8 cellular contexts compared by ENCODE assay signal in genomic region chr7:74255461-74255860, GRCh38. TPM values are rescaled to one million over a fixed set of nuclear protein-coding genes. Genes with fewer than 3 reads are reported as not detected.
DNase-seq lines count a peak whose midpoint lies in the region; ATAC-seq and TF ChIP-seq lines count a peak whose summit lies in the region.
"Not testable (repeated sequence)": the region's sequence is repeated elsewhere in the genome, so short reads cannot be mapped to it uniquely, and the experiment has no call there.

No MANE protein-coding gene starts in this region.

- H3K4me3 ChIP-seq in BLaER1: peak overlapping the region; percentile 80
- H3K4me3 ChIP-seq in HCT116 (replicated peaks in 1 of 2; ENCODE audit: low read depth in 1 of 2, low read length in 2 of 2): peak overlapping the region; percentile 92 to 98
- H3K4me3 ChIP-seq in Panc1 (ENCODE audit: low read depth in 2 of 2, low read length in 2 of 2): peak overlapping the region; percentile 74 to 88
- peak overlapping the region; percentile 85 for H3K4me3 ChIP-seq in colonic mucosa
- H3K4me3 ChIP-seq in heart right ventricle: peak overlapping the region in 9 of 10 donors; percentile 70 to 95 (median 78)

- peaks cover 20% of the 10 kb centered on the region for H3K36me3 ChIP-seq in BLaER1
- H3K36me3 ChIP-seq in HCT116 (ENCODE audit: control insufficient read depth in 1 of 2, insufficient read depth in 2 of 2, low read length in 2 of 2): peaks cover 6 to 12% of the 10 kb centered on the region in 2 experiments; a peak in 3 of 4 replicates
- H3K36me3 ChIP-seq in Panc1 (ENCODE audit: control insufficient read depth, insufficient read depth, low read length); colonic mucosa: not testable (repeated sequence)
- H3K36me3 ChIP-seq in heart right ventricle: peaks cover 0 to 14% (median 0%) of the 10 kb centered on the region in 9 donors

- intact Hi-C loops in HCT116 (cut with micrococcal nuclease); Panc1 (cut with micrococcal nuclease; ENCODE audit: unreplicated experiment); colonic mucosa (cut with DNase I): not testable (repeated sequence)
- intact Hi-C loops in activated T-helper 1 cell treated with anti-CD3 and anti-CD28 coated beads, Interleukin-12 subunit alpha, Interleukin-12 subunit beta, Interleukin-2, Interleukin-4 antibody, amounts not matched to agents 30 ng/mL and 10 ng/mL and 1 ng/mL, durations not matched to agents 14 hours and 24 hours and 36 hours (cut with micrococcal nuclease): loop anchor here (2.0 to 5.0 kb wide), 3 partner anchors 147 to 401 kb away; partner anchors contain the start of gene GTF2I
- intact Hi-C loops in heart right ventricle (cut with DNase I): loop anchor here in 3 of 10 donors (5.0 to 10.0 kb wide), 2 partner anchors 37 to 139 kb away; no protein-coding TSS in a partner anchor

- TF ChIP-seq RAD21 in HCT116 (IDR thresholded peaks at IDR 0.05; ENCODE audit: low read depth): not testable (repeated sequence)

- not testable (repeated sequence) for ATAC-seq in HCT116; Panc1; heart right ventricle; naive thymus-derived CD8-positive, alpha-beta T cell; stimulated activated effector memory CD8-positive, alpha-beta T cell treated with anti-CD3 and anti-CD28 coated beads, Interleukin-12 subunit alpha, Interleukin-12 subunit beta, amount 100 ng/mL, for 72 hours

- H3K4me3 Mint-ChIP-seq in activated T-helper 1 cell treated with anti-CD3 and anti-CD28 coated beads, Interleukin-12 subunit alpha, Interleukin-12 subunit beta, Interleukin-2, Interleukin-4 antibody, amounts not matched to agents 30 ng/mL and 10 ng/mL and 1 ng/mL, durations not matched to agents 14 hours and 24 hours and 36 hours: peak overlapping the region; percentile 95
- peak overlapping the region; percentile 60 to 98 (median 93) for H3K4me3 Mint-ChIP-seq in naive thymus-derived CD8-positive, alpha-beta T cell
- peak overlapping the region; percentile 94 for H3K4me3 Mint-ChIP-seq in stimulated activated effector memory CD8-positive, alpha-beta T cell treated with anti-CD3 and anti-CD28 coated beads, Interleukin-12 subunit alpha, Interleukin-12 subunit beta, amount 100 ng/mL, for 72 hours

- peaks cover 14% of the 10 kb centered on the region for H3K36me3 Mint-ChIP-seq in activated T-helper 1 cell treated with anti-CD3 and anti-CD28 coated beads, Interleukin-12 subunit alpha, Interleukin-12 subunit beta, Interleukin-2, Interleukin-4 antibody, amounts not matched to agents 30 ng/mL and 10 ng/mL and 1 ng/mL, durations not matched to agents 14 hours and 24 hours and 36 hours (ENCODE audit: low read depth)
- H3K36me3 Mint-ChIP-seq in naive thymus-derived CD8-positive, alpha-beta T cell: peaks cover 0 to 11% (median 2%) of the 10 kb centered on the region in 3 donors
- peaks cover 42% of the 10 kb centered on the region for H3K36me3 Mint-ChIP-seq in stimulated activated effector memory CD8-positive, alpha-beta T cell treated with anti-CD3 and anti-CD28 coated beads, Interleukin-12 subunit alpha, Interleukin-12 subunit beta, amount 100 ng/mL, for 72 hours

- H3K27ac ChIP-seq in BLaER1 (peak overlapping the region; percentile 90), HCT116 (ENCODE audit: low read depth, low read length) (peak overlapping the region; percentile 84; the same call in 1 of the 2 replicates), Panc1 (ENCODE audit: low read length) (peak overlapping the region; percentile 85), colonic mucosa (peak overlapping the region; percentile 99), heart right ventricle (peak overlapping the region in 9 of 10 donors; percentile 89 to 98 (median 93))

- RAD21 ChIA-PET in HCT116 (lab: Charles Lee; ENCODE audit: low non-redundant PET in 1 of 2, low total read pairs in 2 of 2, uncharacterized antibody in 2 of 2, unreplicated experiment in 2 of 2): interaction anchor here in 1 of 2 experiments (0.7 kb wide), 1 partner anchor 154 kb away, joined by 3 read pairs; no protein-coding TSS in a partner anchor

- peaks cover 66% of the 10 kb centered on the region for H3K4me1 ChIP-seq in BLaER1
- peaks cover 12 to 30% of the 10 kb centered on the region in 2 experiments; a peak in 3 of 4 replicates for H3K4me1 ChIP-seq in HCT116 (ENCODE audit: control insufficient read depth in 1 of 2, insufficient read depth in 2 of 2, low read length in 2 of 2)
- peaks cover 15% of the 10 kb centered on the region for H3K4me1 ChIP-seq in Panc1 (ENCODE audit: control insufficient read depth, insufficient read depth, low read length)
- H3K4me1 ChIP-seq in colonic mucosa: not testable (repeated sequence)
- H3K4me1 ChIP-seq in heart right ventricle: peaks cover 3 to 38% (median 28%) of the 10 kb centered on the region in 9 donors

- POLR2A ChIA-PET in HCT116 (lab: Charles Lee); Panc1 (lab: Charles Lee): not testable (repeated sequence)
- POLR2A ChIA-PET in naive thymus-derived CD8-positive, alpha-beta T cell (lab: Charles Lee): interaction anchor here (0.6 kb wide), 1 partner anchor 1176 kb away, joined by 6 read pairs; no protein-coding TSS in a partner anchor

- CTCF ChIA-PET in HCT116 (lab: Charles Lee): interaction anchor here (0.9 kb wide), 1 partner anchor 20 kb away, joined by 3 read pairs; no protein-coding TSS in a partner anchor
- CTCF ChIA-PET in Panc1 (lab: Charles Lee): not testable (repeated sequence)

- not testable (repeated sequence) for H3K9me3 Mint-ChIP-seq in activated T-helper 1 cell treated with anti-CD3 and anti-CD28 coated beads, Interleukin-12 subunit alpha, Interleukin-12 subunit beta, Interleukin-2, Interleukin-4 antibody, amounts not matched to agents 30 ng/mL and 10 ng/mL and 1 ng/mL, durations not matched to agents 14 hours and 24 hours and 36 hours; naive thymus-derived CD8-positive, alpha-beta T cell; stimulated activated effector memory CD8-positive, alpha-beta T cell treated with anti-CD3 and anti-CD28 coated beads, Interleukin-12 subunit alpha, Interleukin-12 subunit beta, amount 100 ng/mL, for 72 hours

- WGBS in heart right ventricle, 2 donors: 78 to 90% methylated on average over 6 of the region's 6 CpGs

- DNase-seq in HCT116 (ENCODE audit: low read depth, low spot score); Panc1 (ENCODE audit: low read depth, low spot score); activated T-helper 1 cell treated with anti-CD3 and anti-CD28 coated beads, Interleukin-12 subunit alpha, Interleukin-12 subunit beta, Interleukin-2, Interleukin-4 antibody, amounts not matched to agents 30 ng/mL and 10 ng/mL and 1 ng/mL, durations not matched to agents 14 hours and 24 hours and 36 hours (ENCODE audit: low spot score); colonic mucosa; heart right ventricle; naive thymus-derived CD8-positive, alpha-beta T cell; stimulated activated effector memory CD8-positive, alpha-beta T cell treated with anti-CD3 and anti-CD28 coated beads, Interleukin-12 subunit alpha, Interleukin-12 subunit beta, amount 100 ng/mL, for 72 hours (ENCODE audit: low spot score in 2 of 2): not testable (repeated sequence)

- H3K4me2 ChIP-seq in BLaER1: peak overlapping the region; percentile 89
- peak overlapping the region; percentile 82 for H3K4me2 ChIP-seq in HCT116 (ENCODE audit: low read length)

- H2AFZ ChIP-seq in HCT116 (ENCODE audit: low read depth, low read length, poor library complexity, severe bottlenecking): not testable (repeated sequence)

- H3K4me1 Mint-ChIP-seq in activated T-helper 1 cell treated with anti-CD3 and anti-CD28 coated beads, Interleukin-12 subunit alpha, Interleukin-12 subunit beta, Interleukin-2, Interleukin-4 antibody, amounts not matched to agents 30 ng/mL and 10 ng/mL and 1 ng/mL, durations not matched to agents 14 hours and 24 hours and 36 hours (ENCODE audit: low read depth): peaks cover 18% of the 10 kb centered on the region
- H3K4me1 Mint-ChIP-seq in naive thymus-derived CD8-positive, alpha-beta T cell: peaks cover 4 to 36% (median 25%) of the 10 kb centered on the region in 4 donors
- peaks cover 28% of the 10 kb centered on the region for H3K4me1 Mint-ChIP-seq in stimulated activated effector memory CD8-positive, alpha-beta T cell treated with anti-CD3 and anti-CD28 coated beads, Interleukin-12 subunit alpha, Interleukin-12 subunit beta, amount 100 ng/mL, for 72 hours

- BruUV-seq in HCT116 (replicated peaks; lab: Mats Ljungman, UMichigan); Panc1 (replicated peaks; lab: Mats Ljungman, UMichigan): not testable (repeated sequence)

- in situ Hi-C loops in Panc1 (cut with HindIII; ENCODE audit: low pct_unique_long_range_greater_than_20kb, low sequenced_read_pairs): not testable (repeated sequence)

- not testable (repeated sequence) for H3K27me3 Mint-ChIP-seq in activated T-helper 1 cell treated with anti-CD3 and anti-CD28 coated beads, Interleukin-12 subunit alpha, Interleukin-12 subunit beta, Interleukin-2, Interleukin-4 antibody, amounts not matched to agents 30 ng/mL and 10 ng/mL and 1 ng/mL, durations not matched to agents 14 hours and 24 hours and 36 hours (ENCODE audit: insufficient read depth); naive thymus-derived CD8-positive, alpha-beta T cell

- not testable (repeated sequence) for TF ChIP-seq POLR2A in HCT116 (IDR thresholded peaks at IDR 0.05; ENCODE audit: borderline replicate concordance, extremely low read depth, insufficient read depth, insufficient read length)

- H3K27me3 ChIP-seq in BLaER1; HCT116 (ENCODE audit: insufficient read depth, low read length); Panc1 (ENCODE audit: control insufficient read depth, insufficient read depth, low read length); colonic mucosa; heart right ventricle: not testable (repeated sequence)

- not testable (repeated sequence) for TF ChIP-seq CTCF in HCT116 (IDR thresholded peaks at IDR 0.05 in 2 of 3, conservative IDR thresholded peaks at IDR 0.05 in 1 of 3; ENCODE audit: borderline replicate concordance in 1 of 3, insufficient read depth in 1 of 3, low read depth in 2 of 3, low read length in 2 of 3); Panc1 (IDR thresholded peaks at IDR 0.05); colonic mucosa (IDR thresholded peaks at IDR 0.05); heart right ventricle (IDR thresholded peaks at IDR 0.05)

- peaks cover 12% of the 10 kb centered on the region; the same call in 1 of the 2 replicates for H4K20me1 ChIP-seq in BLaER1
- H4K20me1 ChIP-seq in HCT116 (ENCODE audit: insufficient read depth): not testable (repeated sequence)

- H3K9ac ChIP-seq in BLaER1 (peak overlapping the region; percentile 61; the same call in 1 of the 2 replicates), HCT116 (ENCODE audit: low read length) (peak overlapping the region; percentile 94)
- H3K9ac ChIP-seq in colonic mucosa (ENCODE audit: low read depth in 2 of 2, low read length in 2 of 2): not testable (repeated sequence)

- H3K79me2 ChIP-seq in HCT116 (ENCODE audit: insufficient read depth, low read length): peaks cover 39% of the 10 kb centered on the region

- H3K9me2 ChIP-seq in HCT116 (ENCODE audit: insufficient read depth): not testable (repeated sequence)

- not testable (repeated sequence) for H3K9me3 ChIP-seq in BLaER1; HCT116 (ENCODE audit: control insufficient read depth in 1 of 2, insufficient read depth in 1 of 2, low read depth in 1 of 2, low read length in 2 of 2); Panc1 (ENCODE audit: control insufficient read depth, insufficient read depth, low read depth, low read length); colonic mucosa; heart right ventricle

- not testable (repeated sequence) for H3K27ac Mint-ChIP-seq in activated T-helper 1 cell treated with anti-CD3 and anti-CD28 coated beads, Interleukin-12 subunit alpha, Interleukin-12 subunit beta, Interleukin-2, Interleukin-4 antibody, amounts not matched to agents 30 ng/mL and 10 ng/mL and 1 ng/mL, durations not matched to agents 14 hours and 24 hours and 36 hours; stimulated activated effector memory CD8-positive, alpha-beta T cell treated with anti-CD3 and anti-CD28 coated beads, Interleukin-12 subunit alpha, Interleukin-12 subunit beta, amount 100 ng/mL, for 72 hours
- H3K27ac Mint-ChIP-seq in naive thymus-derived CD8-positive, alpha-beta T cell: peak overlapping the region in 9 of 10 donors; percentile 76 to 98 (median 95)

RNA-seq across cellular contexts. Expression of gene RFC2, which starts 1.3 kb away (rescaled TPM):
- 75.6 TPM for total RNA-seq in HCT116 (2021; ENCODE audit: unreplicated experiment)
- 47.8 and 57.6 TPM in 2 replicates for polyA plus RNA-seq in HCT116 (2012)
- total RNA-seq in Panc1 (2021; ENCODE audit: unreplicated experiment): 56.2 TPM
- polyA plus RNA-seq in Panc1 (2012; ENCODE audit: insufficient read length): 42.8 TPM
- 87.3 and 89.1 TPM in 2 replicates for total RNA-seq in activated T-helper 1 cell treated with anti-CD3 and anti-CD28 coated beads, Interleukin-12 subunit alpha, Interleukin-12 subunit beta, Interleukin-2, Interleukin-4 antibody, amounts not matched to agents 30 ng/mL and 10 ng/mL and 1 ng/mL, durations not matched to agents 14 hours and 24 hours and 36 hours
- 10 to 100 TPM; 18.5 to 43.8 TPM for total RNA-seq in colonic mucosa
- total RNA-seq in heart right ventricle: 10 to 100 TPM in 8 of 10 donors, 1 to 10 TPM in 2; 7.0 to 13.1 (median 10.7) TPM
- polyA plus RNA-seq in heart right ventricle: 10 to 100 TPM in 1 of 2 donors, 1 to 10 TPM in 1; 8.0 to 18.5 TPM
- 10 to 100 TPM; 15.6 to 16.4 TPM for total RNA-seq in naive thymus-derived CD8-positive, alpha-beta T cell
- polyA plus RNA-seq in naive thymus-derived CD8-positive, alpha-beta T cell: 10 to 100 TPM; 20.3 to 26.1 (median 22.5) TPM

RNA-seq across cellular contexts. Expression of gene CLIP2, which starts 33.7 kb away (rescaled TPM):
- total RNA-seq in HCT116 (2021; ENCODE audit: unreplicated experiment) (40.1 TPM), Panc1 (2021; ENCODE audit: unreplicated experiment) (39.9 TPM), colonic mucosa (10 to 100 TPM; 77.8 to 81.6 TPM), heart right ventricle (10 to 100 TPM in 1 of 10 donors, 1 to 10 TPM in 9; 5.1 to 11.3 (median 7.0) TPM)
- 28.6 and 33.7 TPM in 2 replicates for polyA plus RNA-seq in HCT116 (2012)
- polyA plus RNA-seq in Panc1 (2012; ENCODE audit: insufficient read length): 47.7 TPM
- 1.5 and 1.7 TPM in 2 replicates for total RNA-seq in activated T-helper 1 cell treated with anti-CD3 and anti-CD28 coated beads, Interleukin-12 subunit alpha, Interleukin-12 subunit beta, Interleukin-2, Interleukin-4 antibody, amounts not matched to agents 30 ng/mL and 10 ng/mL and 1 ng/mL, durations not matched to agents 14 hours and 24 hours and 36 hours
- polyA plus RNA-seq in heart right ventricle: 1 to 10 TPM; 4.5 to 6.1 TPM
- 1 to 10 TPM; 4.9 to 5.2 TPM for total RNA-seq in naive thymus-derived CD8-positive, alpha-beta T cell
- under 1 TPM; 0.20 to 0.32 (median 0.23) TPM for polyA plus RNA-seq in naive thymus-derived CD8-positive, alpha-beta T cell

RNA-seq across cellular contexts. Expression of gene LAT2, which starts 45.7 kb away (rescaled TPM):
- 9.4 TPM for total RNA-seq in HCT116 (2021; ENCODE audit: unreplicated experiment)
- polyA plus RNA-seq in HCT116 (2012): 19.4 and 22.7 TPM in 2 replicates
- 2.7 TPM for total RNA-seq in Panc1 (2021; ENCODE audit: unreplicated experiment)
- 3.2 TPM for polyA plus RNA-seq in Panc1 (2012; ENCODE audit: insufficient read length)
- total RNA-seq in activated T-helper 1 cell treated with anti-CD3 and anti-CD28 coated beads, Interleukin-12 subunit alpha, Interleukin-12 subunit beta, Interleukin-2, Interleukin-4 antibody, amounts not matched to agents 30 ng/mL and 10 ng/mL and 1 ng/mL, durations not matched to agents 14 hours and 24 hours and 36 hours: 15.5 and 18.3 TPM in 2 replicates
- 1 to 10 TPM; 3.5 to 4.0 TPM for total RNA-seq in colonic mucosa
- 1 to 10 TPM in 9 of 10 donors, under 1 TPM in 1; 0.93 to 9.3 (median 1.6) TPM for total RNA-seq in heart right ventricle
- 1 to 10 TPM; 2.9 to 3.3 TPM for polyA plus RNA-seq in heart right ventricle
- total RNA-seq in naive thymus-derived CD8-positive, alpha-beta T cell: 1 to 10 TPM; 5.8 to 6.4 TPM
- 1 to 10 TPM in 1 of 3 donors, under 1 TPM in 2; 0.57 to 2.3 (median 0.97) TPM for polyA plus RNA-seq in naive thymus-derived CD8-positive, alpha-beta T cell
